Comparison of ENCODE assay signal across 11 cellular contexts in genomic region chr17:41622340-41623159, GRCh38. TPM values are rescaled to one million over a fixed set of nuclear protein-coding genes. Genes with fewer than 3 reads are reported as not detected.
"Had no signal": no experiment of that assay in that cellular context is flagged by ENCODE, and none has a peak within 500 bp of the region (broad histone marks: within the 10 kb centered on the region; RNA-seq: fewer than 3 reads in every experiment).

No MANE protein-coding gene starts in this region.

RNA-seq across cellular contexts. Expression of gene KRT17, which starts 1.8 kb away (rescaled TPM):
- total RNA-seq: activated CD4-positive, alpha-beta T cell treated with anti-CD3 and anti-CD28 coated beads, Interleukin-2, amount 10 ng/mL, durations not matched to agents 24 days and 14 days; activated CD8-positive, alpha-beta T cell treated with anti-CD3 and anti-CD28 coated beads for 36 hours; activated naive CD4-positive, alpha-beta T cell treated with anti-CD3 and anti-CD28 coated beads for 36 hours; activated T-helper 2 cell treated with anti-CD3 and anti-CD28 coated beads, Interferon-gamma antibody, Interleukin-2, Interleukin-4, amounts not matched to agents 10 μg/mL and 5 μg/mL and 100 μg/mL, durations not matched to agents 14 hours and 24 hours and 36 hours; lung microvascular endothelial cell had no signal

RNA-seq across cellular contexts. Expression of gene KRT16, which starts 10.0 kb away (rescaled TPM):
- total RNA-seq: activated CD4-positive, alpha-beta T cell treated with anti-CD3 and anti-CD28 coated beads, Interleukin-2, amount 10 ng/mL, durations not matched to agents 24 days and 14 days; activated CD8-positive, alpha-beta T cell treated with anti-CD3 and anti-CD28 coated beads for 36 hours; activated naive CD4-positive, alpha-beta T cell treated with anti-CD3 and anti-CD28 coated beads for 36 hours; activated T-helper 2 cell treated with anti-CD3 and anti-CD28 coated beads, Interferon-gamma antibody, Interleukin-2, Interleukin-4, amounts not matched to agents 10 μg/mL and 5 μg/mL and 100 μg/mL, durations not matched to agents 14 hours and 24 hours and 36 hours; endothelial cell of umbilical vein; lung microvascular endothelial cell; mononuclear cell; T-helper 1 cell treated with Interleukin-12 subunit alpha and Interleukin-12 subunit beta and Interleukin-4 antibody, amounts not matched to agents 30 ng/mL and 1 ng/mL, for 36 hours had no signal

RNA-seq across cellular contexts. Expression of gene KRT14, which starts 35.9 kb away (rescaled TPM):
- total RNA-seq: activated CD4-positive, alpha-beta T cell treated with anti-CD3 and anti-CD28 coated beads, Interleukin-2, amount 10 ng/mL, durations not matched to agents 24 days and 14 days; activated CD8-positive, alpha-beta T cell treated with anti-CD3 and anti-CD28 coated beads for 36 hours; activated naive CD4-positive, alpha-beta T cell treated with anti-CD3 and anti-CD28 coated beads for 36 hours; activated T-helper 2 cell treated with anti-CD3 and anti-CD28 coated beads, Interferon-gamma antibody, Interleukin-2, Interleukin-4, amounts not matched to agents 10 μg/mL and 5 μg/mL and 100 μg/mL, durations not matched to agents 14 hours and 24 hours and 36 hours; kidney epithelial cell; lung microvascular endothelial cell; mononuclear cell; T-helper 1 cell treated with Interleukin-12 subunit alpha and Interleukin-12 subunit beta and Interleukin-4 antibody, amounts not matched to agents 30 ng/mL and 1 ng/mL, for 36 hours had no signal

RNA-seq across cellular contexts. Expression of gene KRT9, which starts 50.7 kb away (rescaled TPM):
- total RNA-seq: activated CD4-positive, alpha-beta T cell treated with anti-CD3 and anti-CD28 coated beads, Interleukin-2, amount 10 ng/mL, durations not matched to agents 24 days and 14 days; activated CD8-positive, alpha-beta T cell treated with anti-CD3 and anti-CD28 coated beads for 36 hours; activated naive CD4-positive, alpha-beta T cell treated with anti-CD3 and anti-CD28 coated beads for 36 hours; activated T-helper 2 cell treated with anti-CD3 and anti-CD28 coated beads, Interferon-gamma antibody, Interleukin-2, Interleukin-4, amounts not matched to agents 10 μg/mL and 5 μg/mL and 100 μg/mL, durations not matched to agents 14 hours and 24 hours and 36 hours; endothelial cell of umbilical vein; kidney epithelial cell; left lung; lung microvascular endothelial cell; T-helper 1 cell treated with Interleukin-12 subunit alpha and Interleukin-12 subunit beta and Interleukin-4 antibody, amounts not matched to agents 30 ng/mL and 1 ng/mL, for 36 hours; transverse colon had no signal
